7 cellular contexts compared by ENCODE assay signal in genomic region chr2:121530563-121531334, GRCh38. TPM values are rescaled to one million over a fixed set of nuclear protein-coding genes. Genes with fewer than 3 reads are reported as not detected.
DNase-seq lines count a peak whose midpoint lies in the region; ATAC-seq and TF ChIP-seq lines count a peak whose summit lies in the region.

RNU4ATAC (plus strand) TSS chr2:121530880.

- H3K27me3 ChIP-seq in ascending aorta (no peaks in the 10 kb centered on the region), hepatocyte (no peaks in the 10 kb centered on the region)

- H3K27ac ChIP-seq in ascending aorta (peak within 1 kb of the TSS; percentile 96 to 99), hepatocyte (peak within 1 kb of the TSS; percentile 98)

- H3K4me3 ChIP-seq in ascending aorta: peak within 1 kb of the TSS; percentile 79 to 88
- H3K4me3 ChIP-seq in hepatocyte: peak within 1 kb of the TSS; percentile 55

- WGBS in hepatocyte (ENCODE audit: low lambda C conversion rate, missing lambda C conversion rate): 1% methylated on average over 47 of the region's 47 CpGs

- H3K4me1 ChIP-seq in ascending aorta (peaks cover 7 to 13% of the 10 kb centered on the region in 2 donors), hepatocyte (ENCODE audit: insufficient read depth) (peaks cover 30% of the 10 kb centered on the region)

- ATAC-seq in HG02884 (IDR thresholded peaks at IDR 0.05; ENCODE audit: unreplicated experiment): peak; percentile 62

- H3K9me3 ChIP-seq in ascending aorta (no peaks in the 10 kb centered on the region), hepatocyte (ENCODE audit: low read depth) (no peaks in the 10 kb centered on the region)

- peak within 1 kb of the TSS; percentile 43 for H2AFZ ChIP-seq in hepatocyte

- TF ChIP-seq POLR2A in GM15510 (IDR thresholded peaks at IDR 0.05; ENCODE audit: borderline replicate concordance, extremely low read depth, insufficient read length): peak; percentile 97

- H3K36me3 ChIP-seq in ascending aorta: no peaks in the 10 kb centered on the region
- H3K36me3 ChIP-seq in hepatocyte (replicated peaks; ENCODE audit: insufficient read depth, low read depth): no peaks in the 10 kb centered on the region

- intact Hi-C loops in ascending aorta (cut with DNase I): loop anchor here (1.0 kb wide), 5 partner anchors 119 to 225 kb away; partner anchors contain the start of genes CLASP1 and TSN

- H3K79me2 ChIP-seq in hepatocyte: peaks cover 73% of the 10 kb centered on the region

- peaks cover 8% of the 10 kb centered on the region for H4K20me1 ChIP-seq in hepatocyte (ENCODE audit: insufficient read depth, poor library complexity, severe bottlenecking)

- DNase-seq in NCI-H146 treated with DMSO at 0.1 percent for 48 hours (lab: John Stamatoyannopoulos, UW; ENCODE audit: unreplicated experiment): peak; percentile 95
- DNase-seq in T-helper 2 cell: peak; percentile 69 to 96 (median 79)
- DNase-seq in ascending aorta (ENCODE audit: low spot score in 2 of 2): peak; percentile 66 to 91
- DNase-seq in hepatocyte (ENCODE audit: low spot score): peak; percentile 93
- DNase-seq in renal cortical epithelial cell (ENCODE audit: low read depth): peak; percentile 100

- TF ChIP-seq CTCF in ascending aorta (IDR thresholded peaks at IDR 0.05): peak; percentile 54 to 83 (median 67)
- TF ChIP-seq CTCF in hepatocyte (IDR thresholded peaks at IDR 0.05; ENCODE audit: poor library complexity): peak; percentile 64

- H3K9me2 ChIP-seq in hepatocyte (replicated peaks; ENCODE audit: insufficient read depth): no peaks in the 10 kb centered on the region

- peak within 1 kb of the TSS; percentile 83 for H3K4me2 ChIP-seq in hepatocyte

RNA-seq across cellular contexts. Expression of gene RNU4ATAC, which starts in this region (rescaled TPM):
- not detected for total RNA-seq in ascending aorta
- total RNA-seq in hepatocyte: not detected in 2 replicates
- polyA plus RNA-seq in hepatocyte: 9.5 and 10.0 TPM in 2 replicates
- under 0.01 TPM in 1 of 2 replicates, not detected in the other for total RNA-seq in renal cortical epithelial cell

Comparison
In these comparisons a context has a peak if more than half of its experiments do, and no peak if none do; other contexts are left out.
1. Peak in every context shown above with its lines: DNase-seq, ATAC-seq, H3K4me3 ChIP-seq and H3K27ac ChIP-seq.
2. Peak in DNase-seq, H3K4me3 ChIP-seq and H3K27ac ChIP-seq in ascending aorta; RNA of the gene not detected or under 1 TPM.
3. Peak in DNase-seq in renal cortical epithelial cell; RNA of the gene not detected or under 1 TPM.